18 cellular contexts compared by ENCODE assay signal in the genomic region with DNA sequence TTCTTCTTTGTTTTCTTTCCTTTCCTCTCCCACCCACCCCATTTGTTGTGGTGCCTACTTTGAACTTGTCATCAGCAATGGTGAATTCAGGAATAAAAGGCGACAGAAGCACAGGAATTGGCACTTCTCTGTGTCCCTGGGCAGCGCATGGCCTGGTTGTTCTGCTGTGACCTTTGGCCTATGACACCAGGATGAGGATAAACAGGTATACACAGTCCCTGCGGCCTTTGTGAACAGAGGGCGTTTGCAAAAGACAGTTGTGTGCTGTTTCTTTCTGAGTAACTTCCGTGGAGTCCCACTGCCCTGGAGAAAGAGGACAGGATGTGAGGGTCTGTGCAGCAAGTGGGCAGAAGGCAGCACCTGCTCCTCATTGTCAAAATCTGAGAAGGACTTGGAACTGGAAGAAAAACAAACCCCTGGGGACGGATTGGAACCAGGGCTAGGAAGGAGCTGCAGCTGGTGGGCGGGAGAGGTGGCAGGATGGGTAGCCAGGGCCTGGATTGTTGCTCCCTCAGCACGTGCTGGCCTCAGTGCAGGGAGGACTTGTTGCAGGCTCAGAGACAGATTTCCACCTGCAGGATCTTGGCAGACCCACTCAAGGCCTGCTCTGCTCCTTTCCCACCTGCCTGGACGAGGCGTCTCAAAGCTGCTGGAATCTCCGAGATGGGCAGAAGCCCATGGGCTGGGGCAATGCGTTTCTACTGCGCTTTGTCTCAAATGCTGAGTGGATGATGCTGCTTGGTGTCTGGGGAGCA.
A peak's percentile ranks its signal among the peaks of the same experiment; 100 is the strongest.
DNase-seq lines count a peak whose midpoint lies in the region; ATAC-seq, FAIRE-seq and TF ChIP-seq lines count a peak whose summit lies in the region.
"Had no signal": no experiment of that assay in that cellular context is flagged by ENCODE, and none has a peak within 500 bp of the region (broad histone marks: within the 10 kb centered on the region; RNA-seq: fewer than 3 reads in every experiment).

No MANE protein-coding gene starts in this region.

- H3K4me3 Mint-ChIP-seq in GM23338: no peak overlapping the region
- no peak overlapping the region for H3K4me3 Mint-ChIP-seq in astrocyte (ENCODE audit: unreplicated experiment)
- H3K4me3 Mint-ChIP-seq: CD4-positive, alpha-beta memory T cell had no signal

- H3K4me2 ChIP-seq in GM23338 (no peak overlapping the region), astrocyte (ENCODE audit: low read length) (no peak overlapping the region), HepG2 (ENCODE audit: low read depth, low read length) (peak overlapping the region; percentile 33; the same call in 1 of the 2 replicates)
- H3K4me2 ChIP-seq: BLaER1 treated with 17β-estradiol and CSF1 and Interleukin-3, amounts not matched to agents 10 nM and 100 nM had no signal

- 35% methylated on average over 12 of the region's 13 CpGs for WGBS in HepG2 (ENCODE audit: low lambda C conversion rate)
- 56 to 73% (median 58%) methylated on average over 13 of the region's 13 CpGs for WGBS in small intestine, 3 donors

- in situ Hi-C loops in HepG2 (cut with HindIII; ENCODE audit: extremely low pct_ligation_motif_present, low pct_unique_long_range_greater_than_20kb): no loop called here

- CTCF ChIA-PET in HepG2 (lab: Yijun Ruan, JAX; ENCODE audit: low intra/inter-chr PET ratio, low total read pairs): no interaction called here

- H3K27ac ChIP-seq in GM23338 (ENCODE audit: low read depth) (no peak overlapping the region), astrocyte (ENCODE audit: low read depth, low read length) (no peak overlapping the region), HepG2 (ENCODE audit: extremely low read length, insufficient read depth, low read length) (no peak overlapping the region), small intestine (ENCODE audit: low read depth in 1 of 2, low read length in 1 of 2) (no peak overlapping the region)
- H3K27ac ChIP-seq: BLaER1 treated with 17β-estradiol and CSF1 and Interleukin-3, amounts not matched to agents 10 nM and 100 nM had no signal

- H3F3A ChIP-seq in GM23338 (replicated peaks; ENCODE audit: low read depth): no peaks in the 10 kb centered on the region

- no peak for FAIRE-seq in astrocyte (lab: Jason Lieb, UNC)
- peak; percentile 44 for FAIRE-seq in HepG2 (lab: Jason Lieb, UNC)
- FAIRE-seq in small intestine (lab: Jason Lieb, UNC): no peak
- FAIRE-seq: H54, K562 had no signal

- H3K36me3 Mint-ChIP-seq in GM23338 (ENCODE audit: low read depth) (no peaks in the 10 kb centered on the region), astrocyte (ENCODE audit: low read depth, unreplicated experiment) (peaks cover 2% of the 10 kb centered on the region)
- H3K36me3 Mint-ChIP-seq: CD4-positive, alpha-beta memory T cell had no signal

- TF ChIP-seq RAD21 in HepG2 (CRISPR knock-in tag; IDR thresholded peaks at IDR 0.05): no peak

- H4K20me1 ChIP-seq in GM23338 (replicated peaks; ENCODE audit: insufficient read depth) (no peaks in the 10 kb centered on the region), astrocyte (ENCODE audit: insufficient read depth, low read length) (no peaks in the 10 kb centered on the region), HepG2 (ENCODE audit: insufficient read depth, low read length) (no peaks in the 10 kb centered on the region)
- H4K20me1 ChIP-seq: BLaER1 treated with 17β-estradiol and CSF1 and Interleukin-3, amounts not matched to agents 10 nM and 100 nM had no signal

- 0 out of 2 replicates have a peak overlapping the region, but pooled peaks have one; percentile 34 for H3K27ac Mint-ChIP-seq in GM23338
- H3K27ac Mint-ChIP-seq in astrocyte (ENCODE audit: unreplicated experiment): no peak overlapping the region
- H3K27ac Mint-ChIP-seq: CD4-positive, alpha-beta memory T cell had no signal

- H3K4me3 ChIP-seq in GM23338: no peak overlapping the region
- no peak overlapping the region for H3K4me3 ChIP-seq in astrocyte (ENCODE audit: insufficient read depth, low read depth, low read length)
- H3K4me3 ChIP-seq in HepG2 (replicated peaks in 1 of 3; ENCODE audit: insufficient read depth in 1 of 3, low read depth in 2 of 3, low read length in 3 of 3): no peak overlapping the region
- H3K4me3 ChIP-seq in small intestine (ENCODE audit: low read depth in 1 of 2, low read length in 2 of 2): no peak overlapping the region
- H3K4me3 ChIP-seq: BLaER1 treated with 17β-estradiol and CSF1 and Interleukin-3, amounts not matched to agents 10 nM and 100 nM; K562 had no signal

- TF ChIP-seq CTCF in GM23338 (conservative IDR thresholded peaks at IDR 0.05; ENCODE audit: low read depth in 2 of 2) (no peak), astrocyte (IDR thresholded peaks at IDR 0.05; ENCODE audit: insufficient read depth, low read depth, low read length) (no peak), HepG2 (CRISPR knock-in tag; IDR thresholded peaks at IDR 0.05) (no peak)

- H3K9me3 Mint-ChIP-seq in GM23338: no peaks in the 10 kb centered on the region; the same call in 2 of the 3 replicates
- no peaks in the 10 kb centered on the region for H3K9me3 Mint-ChIP-seq in astrocyte (ENCODE audit: unreplicated experiment)
- H3K9me3 Mint-ChIP-seq: CD4-positive, alpha-beta memory T cell had no signal

- H3K4me1 ChIP-seq in GM23338 (ENCODE audit: insufficient read depth): no peaks in the 10 kb centered on the region
- no peaks in the 10 kb centered on the region for H3K4me1 ChIP-seq in astrocyte (ENCODE audit: insufficient read depth, low read length)
- peaks cover 12% of the 10 kb centered on the region for H3K4me1 ChIP-seq in HepG2 (ENCODE audit: insufficient read depth, low read length)
- H3K4me1 ChIP-seq in small intestine (ENCODE audit: control insufficient read depth in 2 of 2, insufficient read depth in 1 of 2, low read depth in 1 of 2, low read length in 1 of 2): no peaks in the 10 kb centered on the region

- POLR2A ChIA-PET in HepG2 (lab: Yijun Ruan, JAX): no interaction called here

- H3K79me2 ChIP-seq in GM23338 (replicated peaks; ENCODE audit: insufficient read depth) (no peaks in the 10 kb centered on the region), astrocyte (ENCODE audit: insufficient read depth, low read length) (no peaks in the 10 kb centered on the region), HepG2 (ENCODE audit: insufficient read depth, low read length) (no peaks in the 10 kb centered on the region)

- intact Hi-C loops in HepG2 (cut with micrococcal nuclease; ENCODE audit: unreplicated experiment): no loop called here

- H3K9me2 ChIP-seq in GM23338 (ENCODE audit: insufficient read depth): peaks cover 7% of the 10 kb centered on the region; the same call in 1 of the 2 replicates

- ATAC-seq in GM23338 (no peak), HepG2 (peak; percentile 84)
- ATAC-seq: K562, Right ventricle myocardium inferior had no signal

- H3K4me1 Mint-ChIP-seq in GM23338 (no peaks in the 10 kb centered on the region), astrocyte (ENCODE audit: low read depth, unreplicated experiment) (no peaks in the 10 kb centered on the region)
- H3K4me1 Mint-ChIP-seq: CD4-positive, alpha-beta memory T cell had no signal

- DNase-seq in GM23338 (ENCODE audit: low spot score) (no peak), astrocyte (ENCODE audit: low read depth) (no peak), HepG2 (ENCODE audit: low spot score) (peak; percentile 20), small intestine (peak; percentile 47), NCI-H748 treated with DMSO at 0.1 percent for 48 hours (lab: John Stamatoyannopoulos, UW) (no peak), AG20443 (ENCODE audit: low spot score) (no peak), inferior parietal cortex (ENCODE audit: extremely low spot score) (no peak)
- DNase-seq: CD4-positive, alpha-beta memory T cell; MM.1S; NCI-H1048; NCI-H1436; NCI-H1930; NCI-H446; NCI-H526 had no signal

- H3K27me3 ChIP-seq in GM23338 (ENCODE audit: insufficient read depth) (no peaks in the 10 kb centered on the region), astrocyte (ENCODE audit: insufficient read depth, low read length) (peaks cover 13% of the 10 kb centered on the region), HepG2 (ENCODE audit: control insufficient read depth in 1 of 2, insufficient read depth in 2 of 2, low read length in 2 of 2) (no peaks in the 10 kb centered on the region; a peak in 1 of 5 replicates), small intestine (ENCODE audit: control insufficient read depth in 2 of 2, insufficient read depth in 2 of 2, low read length in 2 of 2) (no peaks in the 10 kb centered on the region)
- H3K27me3 ChIP-seq: BLaER1 treated with 17β-estradiol and CSF1 and Interleukin-3, amounts not matched to agents 10 nM and 100 nM had no signal

- no peak overlapping the region; the same call in 1 of the 2 replicates for H2AFZ ChIP-seq in GM23338
- peak overlapping the region; percentile 39 for H2AFZ ChIP-seq in astrocyte (ENCODE audit: low read depth, low read length)
- H2AFZ ChIP-seq in HepG2 (ENCODE audit: low read length): no peak overlapping the region

- TF ChIP-seq POLR2A in HepG2 (IDR thresholded peaks at IDR 0.05; ENCODE audit: insufficient read depth in 1 of 2, low read depth in 2 of 2, low read length in 2 of 2): no peak

- no peaks in the 10 kb centered on the region for H3K36me3 ChIP-seq in GM23338 (ENCODE audit: insufficient read depth)
- H3K36me3 ChIP-seq in astrocyte (ENCODE audit: insufficient read depth, low read length): no peaks in the 10 kb centered on the region
- no peaks in the 10 kb centered on the region for H3K36me3 ChIP-seq in HepG2 (replicated peaks in 1 of 2; ENCODE audit: control insufficient read depth in 1 of 2, insufficient read depth in 2 of 2, low read length in 2 of 2)
- H3K36me3 ChIP-seq in small intestine (ENCODE audit: control insufficient read depth in 2 of 2, insufficient read depth in 2 of 2, low read length in 2 of 2): no peaks in the 10 kb centered on the region
- H3K36me3 ChIP-seq: BLaER1 treated with 17β-estradiol and CSF1 and Interleukin-3, amounts not matched to agents 10 nM and 100 nM had no signal

- H3K9me3 ChIP-seq in astrocyte (ENCODE audit: insufficient read depth, low read depth, low read length) (no peaks in the 10 kb centered on the region), HepG2 (ENCODE audit: low read length) (no peaks in the 10 kb centered on the region), small intestine (ENCODE audit: control insufficient read depth, low read depth) (no peaks in the 10 kb centered on the region)

- BruUV-seq in HepG2 (replicated peaks; lab: Mats Ljungman, UMichigan): no TSS peak

- peaks cover 5% of the 10 kb centered on the region for H3K27me3 Mint-ChIP-seq in GM23338 (ENCODE audit: insufficient read depth, low read depth, poor library complexity)
- peaks cover 7% of the 10 kb centered on the region for H3K27me3 Mint-ChIP-seq in astrocyte (ENCODE audit: low read depth, unreplicated experiment)

- H3K9ac ChIP-seq in astrocyte (ENCODE audit: low read length) (no peak overlapping the region), HepG2 (ENCODE audit: insufficient read depth, low read depth, low read length) (no peak overlapping the region)
- H3K9ac ChIP-seq: BLaER1 treated with 17β-estradiol and CSF1 and Interleukin-3, amounts not matched to agents 10 nM and 100 nM had no signal

- TF ChIP-seq EP300 in HepG2 (IDR thresholded peaks at IDR 0.05; ENCODE audit: low read depth in 2 of 2, low read length in 2 of 2) (no peak), HepG2 (CRISPR knock-in tag; IDR thresholded peaks at IDR 0.05; ENCODE audit: borderline replicate concordance) (no peak)

TF ChIP-seq in HepG2, 621 proteins besides CTCF, POLR2A, EP300 and RAD21 (continues in another document):
- peak; percentile 65 for TF ChIP-seq HNF4A (CRISPR knock-in tag; IDR thresholded peaks at IDR 0.05)

Comparison
In these comparisons a context has a peak if more than half of its experiments do, and no peak if none do; other contexts are left out.
1. DNase-seq: peak in HepG2 (single experiment) and small intestine (single experiment); none in GM23338 (single experiment), astrocyte (single experiment), NCI-H748 treated with DMSO at 0.1 percent for 48 hours (single experiment), AG20443 (single experiment) and inferior parietal cortex (single experiment).